ENCODE assay signal across 10 cellular contexts in the genomic region with DNA sequence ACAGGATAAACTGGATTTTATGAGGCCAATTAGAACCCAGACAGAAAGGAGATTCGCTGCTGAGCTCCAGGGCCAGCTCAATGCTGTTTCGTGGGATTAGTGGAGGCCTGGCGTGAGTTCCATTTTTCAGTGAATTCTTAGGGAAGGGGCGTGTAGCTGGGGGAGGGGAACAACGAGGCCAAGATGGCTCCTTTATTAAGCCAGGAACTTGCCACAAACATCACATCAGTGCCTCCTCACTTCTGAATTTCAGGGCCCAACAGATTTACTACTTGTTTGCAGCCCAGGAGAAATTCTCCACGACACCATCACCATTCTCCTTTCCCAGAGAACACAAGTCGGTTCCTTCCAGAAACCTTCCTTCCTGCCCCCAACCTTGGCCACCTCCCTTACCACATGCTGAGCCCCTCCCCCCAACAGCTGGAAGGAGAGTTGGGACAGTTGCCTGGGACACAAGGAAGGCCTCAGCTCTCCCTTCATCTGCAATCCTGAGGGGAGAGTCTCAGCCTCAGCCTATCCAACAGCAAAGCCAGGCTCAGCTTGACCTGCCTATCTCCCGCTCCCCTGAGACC. TPM values are rescaled to one million over a fixed set of nuclear protein-coding genes. Genes with fewer than 3 reads are reported as not detected.
DNase-seq lines count a peak whose midpoint lies in the region; ATAC-seq and TF ChIP-seq lines count a peak whose summit lies in the region.
"Had no signal": no experiment of that assay in that cellular context is flagged by ENCODE, and none has a peak within 500 bp of the region (broad histone marks: within the 10 kb centered on the region; RNA-seq: fewer than 3 reads in every experiment).

No MANE protein-coding gene starts in this region.

- ATAC-seq in GM21381 (IDR thresholded peaks at IDR 0.05; ENCODE audit: unreplicated experiment), result no peak

- no peaks in the 10 kb centered on the region for H3K9me3 Mint-ChIP-seq in endodermal cell

- H3K27me3 ChIP-seq in endodermal cell (ENCODE audit: control insufficient read depth, insufficient read depth, low read length, poor library complexity, severe bottlenecking) (no peaks in the 10 kb centered on the region), testis (no peaks in the 10 kb centered on the region)

- H3K4me1 ChIP-seq in endodermal cell (ENCODE audit: control insufficient read depth, insufficient read depth, low read length) (peaks cover 57% of the 10 kb centered on the region), testis (peaks cover 24% of the 10 kb centered on the region)

- peak overlapping the region; percentile 63 for H3K9ac ChIP-seq in endodermal cell (ENCODE audit: extremely low read depth, low read length, poor library complexity, severe bottlenecking)

- H3K27ac ChIP-seq in endodermal cell (ENCODE audit: low read depth, low read length) (peak overlapping the region; percentile 89), testis (peak overlapping the region; percentile 14 to 39)
- H3K27ac ChIP-seq: 22Rv1 had no signal

- H3K36me3 ChIP-seq in endodermal cell (ENCODE audit: control insufficient read depth, insufficient read depth, low read length), result peaks cover 9% of the 10 kb centered on the region
- no peaks in the 10 kb centered on the region for H3K36me3 ChIP-seq in testis (ENCODE audit: low read depth, missing control alignments)

- H3K4me3 ChIP-seq in endodermal cell (ENCODE audit: low read length) (peak overlapping the region; percentile 67), testis (no peak overlapping the region)

- H3K27me3 Mint-ChIP-seq in endodermal cell (ENCODE audit: insufficient read depth), result no peaks in the 10 kb centered on the region

- DNase-seq in DMS 273 (lab: John Stamatoyannopoulos, UW; ENCODE audit: unreplicated experiment) (peak; percentile 79), DMS 273 treated with DMSO at 0.1 percent for 48 hours (lab: John Stamatoyannopoulos, UW) (no peak), endodermal cell (peak; percentile 93), kidney tubule cell (ENCODE audit: low spot score) (peak; percentile 20), testis (peak; percentile 73), COLO668 (lab: John Stamatoyannopoulos, UW; ENCODE audit: unreplicated experiment) (no peak)
- no peak for DNase-seq in stimulated activated CD4-positive, alpha-beta T cell treated with anti-CD3 and anti-CD28 coated beads, Interleukin-2, amount 100 ng/mL, for 24 hours
- DNase-seq: NCI-H345 had no signal

- peak overlapping the region; percentile 99 for H3K27ac Mint-ChIP-seq in endodermal cell

- TF ChIP-seq POLR2A in testis (IDR thresholded peaks at IDR 0.05), result no peak

- peaks cover 72% of the 10 kb centered on the region for H3K4me1 Mint-ChIP-seq in endodermal cell

- no peak for TF ChIP-seq CTCF in endodermal cell (conservative IDR thresholded peaks at IDR 0.05)
- no peak for TF ChIP-seq CTCF in testis (IDR thresholded peaks at IDR 0.05)

- intact Hi-C loops in testis (cut with DNase I; ENCODE audit: low total_unique reads), result no loop called here

- H3K4me3 Mint-ChIP-seq in endodermal cell, result peak overlapping the region; percentile 40

- H3K9me3 ChIP-seq in endodermal cell (ENCODE audit: control insufficient read depth, low read length), result no peaks in the 10 kb centered on the region
- H3K9me3 ChIP-seq in testis, result no peaks in the 10 kb centered on the region

- H3K36me3 Mint-ChIP-seq in endodermal cell (ENCODE audit: low read depth), result no peaks in the 10 kb centered on the region

- WGBS in endodermal cell (ENCODE audit: insufficient coverage in 1 of 2, insufficient read length in 1 of 2), 2 experiments, result 10 to 22% methylated on average over 7 to 8 of the region's 8 CpGs
- 56 to 68% methylated on average over 8 of the region's 8 CpGs for WGBS in testis, 2 donors

RNA-seq across cellular contexts. Expression of gene IGDCC4, which starts 5.8 kb away (rescaled TPM):
- total RNA-seq in endodermal cell (10 to 100 TPM; 23.0 to 23.5 TPM), testis (1 to 10 TPM; 2.7 to 4.3 TPM)
- polyA plus RNA-seq in endodermal cell (2013, experiment 1 of 2), result 27.9 TPM
- 27.0 TPM for polyA plus RNA-seq in endodermal cell (2013, experiment 2 of 2)
- polyA plus RNA-seq in testis (ENCODE audit: insufficient read depth, low read depth, low replicate concordance), result 3.3 TPM

RNA-seq across cellular contexts. Expression of gene IGDCC3, which starts 39.1 kb away (rescaled TPM):
- 10 to 100 TPM in 1 of 2 donors, 1 to 10 TPM in 1; 7.9 to 13.5 TPM for total RNA-seq in endodermal cell
- polyA plus RNA-seq in endodermal cell (2013, experiment 1 of 2), result 160 TPM
- 139 TPM for polyA plus RNA-seq in endodermal cell (2013, experiment 2 of 2)
- 1 to 10 TPM; 6.5 TPM for total RNA-seq in testis
- 5.8 TPM for polyA plus RNA-seq in testis (ENCODE audit: insufficient read depth, low read depth, low replicate concordance)

Comparison
In these comparisons a context has a peak if more than half of its experiments do, and no peak if none do; other contexts are left out.
1. DNase-seq: peak in DMS 273 (single experiment), endodermal cell (single experiment), kidney tubule cell (single experiment) and testis (single experiment); none in DMS 273 treated with DMSO at 0.1 percent for 48 hours (single experiment), stimulated activated CD4-positive, alpha-beta T cell treated with anti-CD3 and anti-CD28 coated beads, Interleukin-2, amount 100 ng/mL, for 24 hours (0 of 2) and COLO668 (single experiment).
2. RNA of gene IGDCC4, which starts 5.8 kb away (total RNA-seq): 23.0 to 23.5 TPM in endodermal cell; 2.7 to 4.3 TPM in testis; every median in the first group is over 4 times any median in the second.